In genomic region chr6:146857180-146857959, GRCh38 we compare ENCODE assay signal across 8 cellular contexts.
DNase-seq lines count a peak whose midpoint lies in the region; ATAC-seq and TF ChIP-seq lines count a peak whose summit lies in the region.

No MANE protein-coding gene starts in this region.

- H3K27ac ChIP-seq in OCI-LY1 (ENCODE audit: low read depth, low read length, poor library complexity, severe bottlenecking) (no peak overlapping the region), esophagus muscularis mucosa (replicated peaks in 1 of 4) (peak overlapping the region; percentile 55 to 67 (median 62)), muscle layer of colon (ENCODE audit: low read depth, low read length) (no peak overlapping the region)

- H3K27me3 ChIP-seq in OCI-LY1 (ENCODE audit: insufficient read depth, low read length): no peaks in the 10 kb centered on the region
- no peaks in the 10 kb centered on the region for H3K27me3 ChIP-seq in esophagus muscularis mucosa
- no peaks in the 10 kb centered on the region for H3K27me3 ChIP-seq in muscle layer of colon (ENCODE audit: control insufficient read depth in 1 of 2, insufficient read depth in 2 of 2, low read length in 2 of 2)

- intact Hi-C loops in esophagus muscularis mucosa (cut with DNase I): loop anchor here (5.0 to 10.0 kb wide), 2 partner anchors 367 to 430 kb away; no protein-coding TSS in a partner anchor

- no peaks in the 10 kb centered on the region for H3K79me2 ChIP-seq in OCI-LY1 (ENCODE audit: insufficient read depth, low read length)

- H2AFZ ChIP-seq in OCI-LY1 (ENCODE audit: low read length): peak overlapping the region; percentile 80; the same call in 1 of the 2 replicates

- no peaks in the 10 kb centered on the region for H4K20me1 ChIP-seq in OCI-LY1 (ENCODE audit: insufficient read depth, low read length)

- no peaks in the 10 kb centered on the region for H3K9me2 ChIP-seq in OCI-LY1 (ENCODE audit: low read depth, low read length)

- WGBS in esophagus muscularis mucosa: 23% methylated on average over 24 of the region's 27 CpGs

- H3K4me3 ChIP-seq in OCI-LY1 (ENCODE audit: low read depth, low read length, poor library complexity, severe bottlenecking) (peak overlapping the region; percentile 49), esophagus muscularis mucosa (peak overlapping the region; percentile 34 to 56 (median 48)), muscle layer of colon (ENCODE audit: low read depth in 1 of 2, low read length in 2 of 2) (peak overlapping the region in 1 of 2 donors; percentile 49)

- no peak for TF ChIP-seq EP300 in esophagus muscularis mucosa (IDR thresholded peaks at IDR 0.05)

- no peak for TF ChIP-seq POLR2A in esophagus muscularis mucosa (IDR thresholded peaks at IDR 0.05; ENCODE audit: low read depth)

- peaks cover 6% of the 10 kb centered on the region for H3K4me1 ChIP-seq in OCI-LY1 (ENCODE audit: insufficient read depth, low read length, severe bottlenecking)
- H3K4me1 ChIP-seq in esophagus muscularis mucosa: peaks cover 3 to 21% (median 10%) of the 10 kb centered on the region in 4 donors
- H3K4me1 ChIP-seq in muscle layer of colon (ENCODE audit: insufficient read depth, low read length): peaks cover 5% of the 10 kb centered on the region

- no peaks in the 10 kb centered on the region for H3F3A ChIP-seq in OCI-LY1 (ENCODE audit: insufficient read depth, low read length)

- peak; percentile 96 for TF ChIP-seq CTCF in OCI-LY1 (IDR thresholded peaks at IDR 0.05; ENCODE audit: low read length)
- TF ChIP-seq CTCF in esophagus muscularis mucosa (IDR thresholded peaks at IDR 0.05): peak; percentile 96 to 99 (median 98)

- no peak overlapping the region; the same call in 1 of the 2 replicates for H3K9ac ChIP-seq in OCI-LY1 (ENCODE audit: low read length)
- peak overlapping the region; percentile 58 for H3K9ac ChIP-seq in muscle layer of colon (ENCODE audit: low read length)

- H3K9me3 ChIP-seq in OCI-LY1 (ENCODE audit: low read length): no peaks in the 10 kb centered on the region
- no peaks in the 10 kb centered on the region for H3K9me3 ChIP-seq in esophagus muscularis mucosa
- H3K9me3 ChIP-seq in muscle layer of colon (ENCODE audit: low read length): no peaks in the 10 kb centered on the region

- H3K4me2 ChIP-seq in OCI-LY1 (ENCODE audit: low read length): peak overlapping the region; percentile 67

- DNase-seq in DMS153 (lab: John Stamatoyannopoulos, UW) (peak; percentile 62), HuH-7 (ENCODE audit: low spot score) (peak; percentile 68), activated T-cell treated with anti-CD3 and anti-CD28 coated beads for 48 hours (ENCODE audit: low read depth) (peak; percentile 75), esophagus muscularis mucosa (ENCODE audit: extremely low spot score) (peak; percentile 95)
- DNase-seq in stimulated activated CD8-positive, alpha-beta memory T cell treated with anti-CD3 and anti-CD28 coated beads, Interleukin-7, amount 100 ng/mL, for 1 hour (ENCODE audit: low read depth in 2 of 2): peak; percentile 29 to 53

- H3K36me3 ChIP-seq in OCI-LY1 (ENCODE audit: insufficient read depth, low read length) (no peaks in the 10 kb centered on the region), esophagus muscularis mucosa (no peaks in the 10 kb centered on the region), muscle layer of colon (ENCODE audit: insufficient read depth, low read length) (no peaks in the 10 kb centered on the region)

- ATAC-seq in GM21576 (IDR thresholded peaks at IDR 0.05; ENCODE audit: unreplicated experiment): peak; percentile 96

Comparison
In these comparisons a context has a peak if more than half of its experiments do, and no peak if none do; other contexts are left out.
1. DNase-seq: peak in every context shown above with its lines; median percentile 95 in esophagus muscularis mucosa; 75 in activated T-cell treated with anti-CD3 and anti-CD28 coated beads for 48 hours; 68 in HuH-7; 62 in DMS153; 41 in stimulated activated CD8-positive, alpha-beta memory T cell treated with anti-CD3 and anti-CD28 coated beads, Interleukin-7, amount 100 ng/mL, for 1 hour.
2. H3K27ac ChIP-seq: peak in esophagus muscularis mucosa (4 of 4); none in OCI-LY1 (single experiment) and muscle layer of colon (single experiment).